9 cellular contexts compared by ENCODE assay signal in genomic region chr7:143214789-143215679, GRCh38. TPM values are rescaled to one million over a fixed set of nuclear protein-coding genes. Genes with fewer than 3 reads are reported as not detected.
DNase-seq lines count a peak whose midpoint lies in the region; ATAC-seq and TF ChIP-seq lines count a peak whose summit lies in the region.
"Had no signal": no experiment of that assay in that cellular context is flagged by ENCODE, and none has a peak within 500 bp of the region (broad histone marks: within the 10 kb centered on the region; RNA-seq: fewer than 3 reads in every experiment).

No MANE protein-coding gene starts in this region.

- peak; percentile 100 for TF ChIP-seq CTCF in OCI-LY7 (conservative IDR thresholded peaks at IDR 0.05; ENCODE audit: low read length)
- TF ChIP-seq CTCF in fibroblast of lung (conservative IDR thresholded peaks at IDR 0.05 in 1 of 2, IDR thresholded peaks at IDR 0.05 in 1 of 2; ENCODE audit: low read depth in 1 of 2, low read length in 2 of 2), result peak; percentile 100
- peak; percentile 100 for TF ChIP-seq CTCF in neural progenitor cell (IDR thresholded peaks at IDR 0.05)
- TF ChIP-seq CTCF in tibial artery (IDR thresholded peaks at IDR 0.05), result peak; percentile 99

- H3K9ac ChIP-seq in fibroblast of lung (ENCODE audit: insufficient read depth, low read length), result no peak overlapping the region
- no peak overlapping the region for H3K9ac ChIP-seq in neural progenitor cell

- no peaks in the 10 kb centered on the region for H3K36me3 ChIP-seq in OCI-LY7 (ENCODE audit: insufficient read depth, low read length)
- H3K36me3 ChIP-seq in fibroblast of lung (ENCODE audit: control insufficient read depth, insufficient read depth, low read length), result no peaks in the 10 kb centered on the region
- H3K36me3 ChIP-seq in neural progenitor cell, result no peaks in the 10 kb centered on the region
- H3K36me3 ChIP-seq in tibial artery, result no peaks in the 10 kb centered on the region

- no peaks in the 10 kb centered on the region for H3K36me3 Mint-ChIP-seq in neural progenitor cell

- in situ Hi-C loops in G401 (cut with HindIII; ENCODE audit: low sequenced_read_pairs), result loop anchor here (25.0 kb wide), 2 partner anchors 203 to 353 kb away; partner anchors contain the start of gene EPHB6

- H2AFZ ChIP-seq in OCI-LY7 (ENCODE audit: low read length), result no peak overlapping the region
- H2AFZ ChIP-seq in fibroblast of lung (ENCODE audit: low read length), result no peak overlapping the region
- no peak overlapping the region for H2AFZ ChIP-seq in neural progenitor cell (replicated peaks)

- DNase-seq in G401 (ENCODE audit: low spot score), result peak; percentile 85
- peak; percentile 50 for DNase-seq in KG1 (lab: John Stamatoyannopoulos, UW)
- peak; percentile 89 for DNase-seq in OCI-LY7 (ENCODE audit: low spot score)
- DNase-seq in activated T-cell treated with anti-CD3 and anti-CD28 coated beads, Interleukin-2, amount 50 U/mL, for 1 hour, result peak; percentile 36
- peak; percentile 71 to 88 for DNase-seq in fibroblast of lung (ENCODE audit: low read depth in 2 of 2)
- peak; percentile 91 for DNase-seq in neural progenitor cell (ENCODE audit: low spot score)
- DNase-seq in tibial artery, result peak in 1 of 2 donors; percentile 61

- H4K20me1 ChIP-seq in OCI-LY7 (ENCODE audit: insufficient read depth, low read length), result no peaks in the 10 kb centered on the region
- no peaks in the 10 kb centered on the region for H4K20me1 ChIP-seq in fibroblast of lung (ENCODE audit: control insufficient read depth, extremely low read depth, insufficient read depth, low read length)
- H4K20me1 ChIP-seq in neural progenitor cell (ENCODE audit: low read depth), result no peaks in the 10 kb centered on the region

- no peaks in the 10 kb centered on the region for H3K9me2 ChIP-seq in OCI-LY7 (ENCODE audit: insufficient read depth, low read length)

- no peak overlapping the region for H3K4me3 Mint-ChIP-seq in neural progenitor cell

- no peaks in the 10 kb centered on the region for H3K4me1 Mint-ChIP-seq in neural progenitor cell

- intact Hi-C loops in OCI-LY7 (cut with micrococcal nuclease; ENCODE audit: unreplicated experiment) (loop anchor here (1.0 to 10.0 kb wide), 5 partner anchors 207 to 610 kb away; partner anchors contain the start of gene EPHB6), tibial artery (cut with DNase I; ENCODE audit: low total_unique reads) (loop anchor here (5.0 kb wide), 1 partner anchor 208 kb away; no protein-coding TSS in a partner anchor)

- H3F3A ChIP-seq in neural progenitor cell (ENCODE audit: low read depth), result no peaks in the 10 kb centered on the region

- H3K4me3 ChIP-seq in OCI-LY7 (ENCODE audit: low read depth, low read length, poor library complexity, severe bottlenecking) (no peak overlapping the region), fibroblast of lung (replicated peaks in 1 of 4; ENCODE audit: control extremely low read depth in 1 of 4, insufficient read depth in 1 of 4, low read depth in 3 of 4, low read length in 4 of 4) (no peak overlapping the region), neural progenitor cell (no peak overlapping the region), tibial artery (no peak overlapping the region)

- no peak overlapping the region for H3K4me2 ChIP-seq in OCI-LY7 (ENCODE audit: low read length)
- H3K4me2 ChIP-seq in fibroblast of lung (ENCODE audit: extremely low read depth, insufficient read depth, low read length), result no peak overlapping the region
- H3K4me2 ChIP-seq in neural progenitor cell, result no peak overlapping the region

- H3K27ac Mint-ChIP-seq in neural progenitor cell, result no peak overlapping the region

- CTCF ChIA-PET in OCI-LY7 (lab: Charles Lee; ENCODE audit: unreplicated experiment), result interaction anchor here (0.5 to 2.4 kb wide), 12 partner anchors 9 to 303 kb away, joined by 3 to 15 read pairs (median 4); no protein-coding TSS in a partner anchor

- no TSS peak for BruUV-seq in OCI-LY7 (replicated peaks; lab: Mats Ljungman, UMichigan)

- H3K4me1 ChIP-seq in OCI-LY7 (ENCODE audit: insufficient read depth, low read length, poor library complexity, severe bottlenecking), result no peaks in the 10 kb centered on the region
- no peaks in the 10 kb centered on the region for H3K4me1 ChIP-seq in fibroblast of lung (ENCODE audit: control insufficient read depth, extremely low read depth, insufficient read depth, low read length)
- no peaks in the 10 kb centered on the region for H3K4me1 ChIP-seq in neural progenitor cell
- no peaks in the 10 kb centered on the region for H3K4me1 ChIP-seq in tibial artery

- ATAC-seq in GM21825 (IDR thresholded peaks at IDR 0.05; ENCODE audit: unreplicated experiment), result peak; percentile 89

- H3K9me3 Mint-ChIP-seq in neural progenitor cell, result peaks cover 6% of the 10 kb centered on the region

- H3K27me3 Mint-ChIP-seq in neural progenitor cell (ENCODE audit: insufficient read depth, low read depth), result peaks cover 2% of the 10 kb centered on the region

- POLR2A ChIA-PET in OCI-LY7 (lab: Charles Lee), result interaction anchor here (0.6 to 1.9 kb wide), 5 partner anchors 9 to 204 kb away, joined by 3 to 5 read pairs (median 4); no protein-coding TSS in a partner anchor

- H3K27ac ChIP-seq in OCI-LY7 (ENCODE audit: low read depth, low read length, poor library complexity, severe bottlenecking), result no peak overlapping the region
- no peak overlapping the region for H3K27ac ChIP-seq in fibroblast of lung (ENCODE audit: insufficient read depth, low read length)
- no peak overlapping the region for H3K27ac ChIP-seq in neural progenitor cell
- no peak overlapping the region for H3K27ac ChIP-seq in tibial artery

- H3K79me2 ChIP-seq in OCI-LY7 (ENCODE audit: insufficient read depth, low read depth, low read length) (no peaks in the 10 kb centered on the region), fibroblast of lung (ENCODE audit: control insufficient read depth, insufficient read depth, low read length) (no peaks in the 10 kb centered on the region), neural progenitor cell (ENCODE audit: low read depth) (no peaks in the 10 kb centered on the region)

- no peaks in the 10 kb centered on the region for H3K27me3 ChIP-seq in fibroblast of lung (ENCODE audit: control insufficient read depth, insufficient read depth, low read length)
- no peaks in the 10 kb centered on the region for H3K27me3 ChIP-seq in neural progenitor cell
- H3K27me3 ChIP-seq in tibial artery, result peaks cover 0 to under 1% of the 10 kb centered on the region in 2 donors

- H3K9me3 ChIP-seq in OCI-LY7 (ENCODE audit: low read length) (no peaks in the 10 kb centered on the region), fibroblast of lung (ENCODE audit: control insufficient read depth, insufficient read depth, low read depth, low read length) (no peaks in the 10 kb centered on the region), neural progenitor cell (ENCODE audit: low read depth) (no peaks in the 10 kb centered on the region), tibial artery (no peaks in the 10 kb centered on the region)

RNA-seq across cellular contexts. Expression of gene TAS2R40, which starts 6.8 kb away (rescaled TPM):
- not detected in 2 replicates for total RNA-seq in G401 (2014; rRNA removed; shearing (Covaris generic))
- total RNA-seq in OCI-LY7 (2014; rRNA removed; shearing (Covaris generic)), result not detected in 2 replicates
- total RNA-seq in OCI-LY7 (2022) (not detected in 2 replicates), fibroblast of lung (not detected in 2 replicates), neural progenitor cell (ENCODE audit: low replicate concordance) (not detected in 2 replicates)
- polyA plus RNA-seq in fibroblast of lung, result not detected in 2 replicates
- polyA plus RNA-seq in fibroblast of lung (2012), result not detected in 2 replicates
- not detected in 2 replicates for polyA minus RNA-seq in fibroblast of lung (ENCODE audit: low replicate concordance)
- total RNA-seq: mononuclear cell had no signal

RNA-seq across cellular contexts. Expression of gene TAS2R39, which starts 31.8 kb away (rescaled TPM):
- total RNA-seq in G401 (2014; rRNA removed; shearing (Covaris generic)), result not detected in 2 replicates
- total RNA-seq in OCI-LY7 (2014; rRNA removed; shearing (Covaris generic)), result not detected in 2 replicates
- total RNA-seq in OCI-LY7 (2022), result not detected in 2 replicates
- total RNA-seq in fibroblast of lung, result not detected in 2 replicates
- polyA plus RNA-seq in fibroblast of lung, result not detected in 2 replicates
- not detected in 2 replicates for polyA plus RNA-seq in fibroblast of lung (2012)
- polyA minus RNA-seq in fibroblast of lung (ENCODE audit: low replicate concordance), result not detected in 2 replicates
- not detected in 2 replicates for total RNA-seq in neural progenitor cell (ENCODE audit: low replicate concordance)
- total RNA-seq: mononuclear cell had no signal

RNA-seq across cellular contexts. Expression of gene GSTK1, which starts 48.2 kb away (rescaled TPM):
- 3.2 and 7.0 TPM in 2 replicates for total RNA-seq in G401 (2014; rRNA removed; shearing (Covaris generic))
- total RNA-seq in OCI-LY7 (2014; rRNA removed; shearing (Covaris generic)), result 37.8 and 39.4 TPM in 2 replicates
- total RNA-seq in OCI-LY7 (2022), result 41.6 and 44.5 TPM in 2 replicates
- total RNA-seq in fibroblast of lung, result 88.6 and 110 TPM in 2 replicates
- polyA plus RNA-seq in fibroblast of lung, result 131 and 132 TPM in 2 replicates
- 128 and 137 TPM in 2 replicates for polyA plus RNA-seq in fibroblast of lung (2012)
- polyA minus RNA-seq in fibroblast of lung (ENCODE audit: low replicate concordance), result 85.5 and 87.2 TPM in 2 replicates
- total RNA-seq in neural progenitor cell (ENCODE audit: low replicate concordance), result 45.3 and 61.6 TPM in 2 replicates
